In the genomic region with DNA sequence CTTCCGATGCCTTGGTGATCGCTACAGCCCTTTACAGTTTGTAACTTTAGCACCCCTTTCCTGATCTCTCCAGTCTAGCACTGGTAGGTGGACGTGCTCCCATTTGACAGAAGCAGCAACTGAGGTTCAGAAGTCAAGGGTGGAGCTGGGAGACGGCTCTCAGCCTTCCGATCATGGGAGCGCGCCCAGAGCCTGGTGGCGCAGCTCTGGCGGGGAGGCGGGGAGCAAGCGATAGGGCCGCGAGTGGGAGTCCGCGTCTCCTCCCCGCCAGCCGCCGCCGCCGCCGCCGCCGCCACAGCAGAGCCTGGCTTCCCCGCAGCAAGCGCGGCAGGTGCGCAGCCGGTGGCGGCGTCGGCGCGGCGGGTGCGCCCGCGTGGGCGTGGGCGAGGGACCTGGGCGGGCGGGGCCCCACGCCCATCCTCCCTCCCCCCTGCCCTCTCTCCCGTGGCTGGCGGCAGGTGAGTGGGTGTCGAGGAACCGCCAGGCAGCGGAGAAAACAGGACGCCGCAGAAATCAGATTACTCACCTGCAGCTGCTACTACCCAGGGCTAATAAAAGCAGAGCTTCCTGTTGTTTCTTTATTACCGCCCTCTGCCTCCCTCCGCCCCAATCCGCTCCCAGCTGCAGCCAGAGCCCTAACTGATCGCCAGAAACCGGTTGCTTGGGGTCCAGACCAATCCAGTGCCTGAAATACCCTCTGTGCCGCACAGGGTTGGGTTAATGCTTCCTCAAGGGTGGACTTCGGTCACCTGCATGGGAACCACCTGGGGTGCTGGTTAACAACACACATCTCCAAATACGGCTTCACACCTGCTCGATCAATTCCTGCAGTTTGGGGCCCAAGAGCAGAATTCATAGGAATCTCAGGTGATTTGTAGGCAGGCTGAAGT, we compare ENCODE assay signal across 9 cellular contexts.
A peak's percentile ranks its signal among the peaks of the same experiment; 100 is the strongest.
DNase-seq lines count a peak whose midpoint lies in the region; ATAC-seq and TF ChIP-seq lines count a peak whose summit lies in the region.
"Had no signal": no experiment of that assay in that cellular context is flagged by ENCODE, and none has a peak within 500 bp of the region (broad histone marks: within the 10 kb centered on the region; RNA-seq: fewer than 3 reads in every experiment).

No MANE protein-coding gene starts in this region.

- DNase-seq in NCI-H345 treated with DMSO at 0.1 percent for 48 hours (lab: John Stamatoyannopoulos, UW; ENCODE audit: unreplicated experiment) (peak; percentile 60), activated T-cell treated with anti-CD3 and anti-CD28 coated beads for 24 hours (ENCODE audit: low read depth) (peak; percentile 68), glomerular visceral epithelial cell (ENCODE audit: extremely low spot score) (peak; percentile 33), gastrocnemius medialis (no peak), H4 (ENCODE audit: low spot score) (no peak)

- no peaks in the 10 kb centered on the region for H3K36me3 ChIP-seq in gastrocnemius medialis

- ATAC-seq in HG02870 (IDR thresholded peaks at IDR 0.05; ENCODE audit: unreplicated experiment) (peak; percentile 57), gastrocnemius medialis (peak in 1 of 2 donors; percentile 43), HG02970 (IDR thresholded peaks at IDR 0.05; ENCODE audit: low FRiP score, unreplicated experiment) (no peak)

- TF ChIP-seq POLR2A in gastrocnemius medialis (IDR thresholded peaks at IDR 0.05) = no peak

- intact Hi-C loops in gastrocnemius medialis (cut with DNase I; ENCODE audit: low total_unique reads) = loop anchor here (10.0 kb wide), 1 partner anchor 1405 kb away; no protein-coding TSS in a partner anchor

- H3K9me3 ChIP-seq in gastrocnemius medialis = no peaks in the 10 kb centered on the region

- H3K4me1 ChIP-seq in gastrocnemius medialis = no peaks in the 10 kb centered on the region

- no peak overlapping the region for H3K27ac ChIP-seq in gastrocnemius medialis
- H3K27ac ChIP-seq: SK-N-MC had no signal

- H3K4me3 ChIP-seq in GM08714 (ENCODE audit: low read length) (peak overlapping the region; percentile 45; the same call in 1 of the 2 replicates), gastrocnemius medialis (peak overlapping the region in 3 of 4 donors; percentile 24 to 37 (median 31))
- H3K4me3 ChIP-seq: SK-N-MC had no signal

- H3K27me3 ChIP-seq in gastrocnemius medialis = peaks cover 0 to 9% (median 6%) of the 10 kb centered on the region in 3 donors

- no peak for TF ChIP-seq CTCF in gastrocnemius medialis (IDR thresholded peaks at IDR 0.05 in 4 of 5, conservative IDR thresholded peaks at IDR 0.05 in 1 of 5)

- in situ Hi-C loops in gastrocnemius medialis (cut with MboI; ENCODE audit: low sequenced_read_pairs in 4 of 4) = no loop called here

Comparison
In these comparisons a context has a peak if more than half of its experiments do, and no peak if none do; other contexts are left out.
1. DNase-seq: peak in NCI-H345 treated with DMSO at 0.1 percent for 48 hours (single experiment), activated T-cell treated with anti-CD3 and anti-CD28 coated beads for 24 hours (single experiment) and glomerular visceral epithelial cell (single experiment); none in gastrocnemius medialis (0 of 2) and H4 (single experiment).